Comparison of ENCODE assay signal across 17 cellular contexts in the genomic region with DNA sequence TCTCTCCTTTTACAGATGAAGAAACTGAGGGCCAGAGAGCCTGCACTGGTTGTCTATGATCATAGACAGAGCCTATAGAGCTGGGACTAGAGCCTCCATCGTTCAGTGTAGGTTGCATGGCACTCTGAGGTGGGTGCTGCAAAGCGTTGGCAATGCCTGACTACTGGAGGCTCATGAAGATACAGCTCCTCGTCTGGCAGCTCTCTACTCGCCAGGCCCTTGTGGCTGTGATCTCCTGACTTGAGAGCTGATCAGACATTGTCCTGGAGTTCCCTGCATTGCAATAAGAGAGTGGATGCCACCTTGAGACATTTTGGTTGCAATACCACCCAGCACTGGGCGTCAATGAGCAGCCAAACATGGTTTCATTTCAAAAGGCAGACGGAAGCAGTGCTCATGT.
A peak's percentile ranks its signal among the peaks of the same experiment; 100 is the strongest.
DNase-seq lines count a peak whose midpoint lies in the region; ATAC-seq and TF ChIP-seq lines count a peak whose summit lies in the region.
"Had no signal": no experiment of that assay in that cellular context is flagged by ENCODE, and none has a peak within 500 bp of the region (broad histone marks: within the 10 kb centered on the region; RNA-seq: fewer than 3 reads in every experiment).

No MANE protein-coding gene starts in this region.

- H3K9me3 Mint-ChIP-seq in nephron progenitor cell, result no peaks in the 10 kb centered on the region
- no peaks in the 10 kb centered on the region for H3K9me3 Mint-ChIP-seq in naive thymus-derived CD8-positive, alpha-beta T cell
- H3K9me3 Mint-ChIP-seq: CD8-positive, alpha-beta memory T cell; GM23338 had no signal

- POLR2A ChIA-PET in naive thymus-derived CD8-positive, alpha-beta T cell (lab: Charles Lee), result no interaction called here
- POLR2A ChIA-PET in HEK293T (lab: Yijun Ruan, JAX), result no interaction called here

- dilution Hi-C loops in mammary epithelial cell (cut with HindIII; ENCODE audit: low sequenced_read_pairs), result no loop called here

- H3K79me2 ChIP-seq in mammary epithelial cell (ENCODE audit: insufficient read depth, low read length), result no peaks in the 10 kb centered on the region

- TF ChIP-seq POLR2A in breast epithelium (IDR thresholded peaks at IDR 0.05), result no peak

- CTCF ChIA-PET in mammary epithelial cell (lab: Charles Lee; ENCODE audit: low non-redundant PET), result no interaction called here
- CTCF ChIA-PET in HEK293T (lab: Yijun Ruan, JAX), result no interaction called here

- no peak overlapping the region for H3K4me2 ChIP-seq in mammary epithelial cell (ENCODE audit: insufficient read depth, low read depth, low read length)
- H3K4me2 ChIP-seq: BLaER1, GM23338 had no signal

- H3K4me3 ChIP-seq in mammary epithelial cell (replicated peaks in 1 of 3; ENCODE audit: insufficient read depth in 1 of 3, low read depth in 2 of 3, low read length in 3 of 3) (no peak overlapping the region), breast epithelium (no peak overlapping the region)
- H3K4me3 ChIP-seq: BLaER1, GM23338 had no signal

- no peak overlapping the region for H3K9ac ChIP-seq in mammary epithelial cell (ENCODE audit: insufficient read depth, low read length)
- H3K9ac ChIP-seq: BLaER1 had no signal

- H3K36me3 ChIP-seq in mammary epithelial cell (ENCODE audit: insufficient read depth, low read length) (no peaks in the 10 kb centered on the region), breast epithelium (no peaks in the 10 kb centered on the region)
- H3K36me3 ChIP-seq: BLaER1 had no signal

- BruUV-seq in mammary epithelial cell (replicated peaks; lab: Mats Ljungman, UMichigan), result no TSS peak

- no peak for ATAC-seq in naive thymus-derived CD8-positive, alpha-beta T cell
- ATAC-seq: GM23338 had no signal

- H3K4me1 ChIP-seq in mammary epithelial cell (ENCODE audit: insufficient read depth, low read length) (no peaks in the 10 kb centered on the region), breast epithelium (no peaks in the 10 kb centered on the region)
- H3K4me1 ChIP-seq: BLaER1, Caco-2 had no signal

- H3K27ac ChIP-seq in mammary epithelial cell (ENCODE audit: insufficient read depth, low read depth, low read length) (no peak overlapping the region), breast epithelium (no peak overlapping the region)
- H3K27ac ChIP-seq: BLaER1 had no signal

- 40% methylated on average over 6 of the region's 6 CpGs for WGBS in mammary epithelial cell (ENCODE audit: low coverage, missing lambda C conversion rate)

- H3K27ac Mint-ChIP-seq in nephron progenitor cell, result peak overlapping the region; percentile 14
- no peak overlapping the region for H3K27ac Mint-ChIP-seq in naive thymus-derived CD8-positive, alpha-beta T cell
- H3K27ac Mint-ChIP-seq: CD8-positive, alpha-beta memory T cell; GM23338 had no signal

- DNase-seq in mammary epithelial cell (no peak), breast epithelium (ENCODE audit: low spot score in 2 of 2) (no peak), cerebellar cortex (ENCODE audit: low spot score) (peak; percentile 6), nephron progenitor cell (no peak), GM19238 (ENCODE audit: insufficient read length, low spot score) (no peak), HEK293T (ENCODE audit: extremely low spot score) (no peak)
- DNase-seq in naive thymus-derived CD8-positive, alpha-beta T cell, result no peak
- DNase-seq: 8988T; AML-193; Caco-2; CD8-positive, alpha-beta memory T cell; DND-41; GF-D8; H7; IMR-90 had no signal

- H2AFZ ChIP-seq in mammary epithelial cell (ENCODE audit: low read depth, low read length), result peak overlapping the region; percentile 1
- H2AFZ ChIP-seq: GM23338 had no signal

- in situ Hi-C loops in mammary epithelial cell (cut with MboI; ENCODE audit: low sequenced_read_pairs in 2 of 2), result no loop called here

- no peak for TF ChIP-seq CTCF in mammary epithelial cell (conservative IDR thresholded peaks at IDR 0.05 in 1 of 2, IDR thresholded peaks at IDR 0.05 in 1 of 2; ENCODE audit: extremely low read depth in 1 of 2, insufficient read depth in 1 of 2, low read depth in 1 of 2, low read length in 2 of 2)
- no peak for TF ChIP-seq CTCF in breast epithelium (IDR thresholded peaks at IDR 0.05)
- no peak for TF ChIP-seq CTCF in nephron progenitor cell (IDR thresholded peaks at IDR 0.05)

- H3K9me3 ChIP-seq in mammary epithelial cell (replicated peaks; ENCODE audit: insufficient read depth, low read length) (no peaks in the 10 kb centered on the region), breast epithelium (no peaks in the 10 kb centered on the region)
- H3K9me3 ChIP-seq: BLaER1, Caco-2 had no signal

- H3K4me3 Mint-ChIP-seq in nephron progenitor cell, result no peak overlapping the region
- H3K4me3 Mint-ChIP-seq in naive thymus-derived CD8-positive, alpha-beta T cell, result no peak overlapping the region
- H3K4me3 Mint-ChIP-seq: CD8-positive, alpha-beta memory T cell; GM23338 had no signal

- peaks cover 13% of the 10 kb centered on the region for H3K4me1 Mint-ChIP-seq in nephron progenitor cell
- peaks cover 0 to 8% (median 4%) of the 10 kb centered on the region in 4 donors for H3K4me1 Mint-ChIP-seq in naive thymus-derived CD8-positive, alpha-beta T cell
- H3K4me1 Mint-ChIP-seq: GM23338 had no signal

- H3K27me3 Mint-ChIP-seq in nephron progenitor cell (ENCODE audit: low read depth, poor library complexity), result peaks cover 7% of the 10 kb centered on the region
- H3K27me3 Mint-ChIP-seq in naive thymus-derived CD8-positive, alpha-beta T cell, result peaks cover 2 to 38% (median 7%) of the 10 kb centered on the region in 5 donors

- no peaks in the 10 kb centered on the region for H3K36me3 Mint-ChIP-seq in nephron progenitor cell (ENCODE audit: low read depth)
- H3K36me3 Mint-ChIP-seq in naive thymus-derived CD8-positive, alpha-beta T cell, result no peaks in the 10 kb centered on the region

- H3K27me3 ChIP-seq in mammary epithelial cell (ENCODE audit: insufficient read depth, low read length), result no peaks in the 10 kb centered on the region
- no peaks in the 10 kb centered on the region for H3K27me3 ChIP-seq in breast epithelium
- H3K27me3 ChIP-seq: BLaER1 had no signal

- H4K20me1 ChIP-seq in mammary epithelial cell (ENCODE audit: insufficient read depth, low read length), result no peaks in the 10 kb centered on the region
- H4K20me1 ChIP-seq: BLaER1 had no signal

- intact Hi-C loops in mammary epithelial cell (cut with micrococcal nuclease) (no loop called here), breast epithelium (cut with DNase I; ENCODE audit: low total_unique reads) (no loop called here)

TF ChIP-seq in HEK293T, 16 proteins besides CTCF, POLR2A, EP300 and RAD21:
- TF ChIP-seq L3MBTL2 (conservative IDR thresholded peaks at IDR 0.05), result no peak
- no peak for TF ChIP-seq FOXM1 (IDR thresholded peaks at IDR 0.05; ENCODE audit: borderline replicate concordance)
- no peak for TF ChIP-seq BHLHE40 (IDR thresholded peaks at IDR 0.05; ENCODE audit: borderline replicate concordance)
